10 cellular contexts compared by ENCODE assay signal in the genomic region with DNA sequence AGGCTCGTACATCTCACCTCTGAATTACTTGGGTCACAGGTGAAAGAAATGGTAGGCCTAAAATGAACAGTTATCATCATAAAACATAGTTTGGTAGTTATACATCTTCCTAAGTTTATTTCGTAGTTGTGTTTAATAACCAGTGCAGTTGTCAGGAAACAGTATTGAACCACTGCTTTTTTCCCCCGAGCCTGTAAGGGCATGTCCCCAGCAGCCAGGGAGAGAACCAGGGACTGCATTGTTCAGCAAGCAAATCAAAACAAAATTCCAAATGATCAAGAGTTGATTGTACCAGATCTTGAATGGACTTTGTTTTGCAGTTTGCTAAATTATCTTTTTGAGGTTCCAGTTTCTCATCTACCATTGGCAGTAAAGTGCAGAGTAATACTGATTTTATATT. TPM values are rescaled to one million over a fixed set of nuclear protein-coding genes. Genes with fewer than 3 reads are reported as not detected.
DNase-seq lines count a peak whose midpoint lies in the region; ATAC-seq lines count a peak whose summit lies in the region.
"Had no signal": no experiment of that assay in that cellular context is flagged by ENCODE, and none has a peak within 500 bp of the region (broad histone marks: within the 10 kb centered on the region; RNA-seq: fewer than 3 reads in every experiment).

No MANE protein-coding gene starts in this region.

- H3K79me1 ChIP-seq in mesendoderm (ENCODE audit: low read length): no peaks in the 10 kb centered on the region

- H3K23ac ChIP-seq in mesendoderm (ENCODE audit: low read length): no peak overlapping the region

- no peak overlapping the region for H2BK5ac ChIP-seq in mesendoderm (ENCODE audit: low read length)

- H2BK15ac ChIP-seq in mesendoderm (replicated peaks; ENCODE audit: low read depth): no peak overlapping the region

- WGBS in mesendoderm (ENCODE audit: extremely low coverage, insufficient coverage, low lambda C conversion rate): no CpG with 5 or more reads among the region's 3 CpGs

- H3K4me2 ChIP-seq in mesendoderm (ENCODE audit: low read length): no peak overlapping the region

- no peak overlapping the region for H4K5ac ChIP-seq in mesendoderm (ENCODE audit: low read length)

- peak overlapping the region; percentile 89 for H3K4me3 ChIP-seq in ACC112 (ENCODE audit: low read depth, low read length)
- H3K4me3 ChIP-seq in HUES6 (ENCODE audit: low read depth, low read length): peak overlapping the region; percentile 16; the same call in 1 of the 2 replicates
- peak overlapping the region; percentile 91 for H3K4me3 ChIP-seq in adipocyte (ENCODE audit: low read length)
- H3K4me3 ChIP-seq in mesendoderm (ENCODE audit: low read length): no peak overlapping the region

- H3K9me3 ChIP-seq in HUES6 (ENCODE audit: control insufficient read depth, insufficient read depth, low read depth, low read length) (no peaks in the 10 kb centered on the region), adipocyte (ENCODE audit: control insufficient read depth, low read length) (no peaks in the 10 kb centered on the region)

- peak overlapping the region; percentile 12 for H3K9ac ChIP-seq in HUES6 (ENCODE audit: low read length)
- peak overlapping the region; percentile 99 for H3K9ac ChIP-seq in adipocyte (ENCODE audit: low read length)
- peak overlapping the region; percentile 15 for H3K9ac ChIP-seq in mesendoderm (ENCODE audit: low read length)

- ATAC-seq in HG03108 (IDR thresholded peaks at IDR 0.05; ENCODE audit: unreplicated experiment): no peak
- ATAC-seq in GM21360 (IDR thresholded peaks at IDR 0.05; ENCODE audit: unreplicated experiment): no peak
- no peak for ATAC-seq in HG03469 (IDR thresholded peaks at IDR 0.05; ENCODE audit: unreplicated experiment)

- H3K36me3 ChIP-seq in ACC112 (ENCODE audit: insufficient read depth, low read length): peaks cover 26% of the 10 kb centered on the region
- peaks cover 45% of the 10 kb centered on the region for H3K36me3 ChIP-seq in HUES6 (ENCODE audit: control insufficient read depth, insufficient read depth, low read length)
- peaks cover 18% of the 10 kb centered on the region for H3K36me3 ChIP-seq in adipocyte (ENCODE audit: control insufficient read depth, insufficient read depth, low read length, severe bottlenecking)
- H3K36me3 ChIP-seq in mesendoderm (ENCODE audit: control insufficient read depth, insufficient read depth, low read length): peaks cover 1% of the 10 kb centered on the region

- no peak overlapping the region for H2AFZ ChIP-seq in ACC112 (ENCODE audit: low read length, unreplicated experiment)

- no peak overlapping the region for H3K56ac ChIP-seq in mesendoderm (ENCODE audit: low read length)

- no peak overlapping the region for H3K18ac ChIP-seq in mesendoderm (ENCODE audit: low read length)

- no peak overlapping the region for H4K8ac ChIP-seq in mesendoderm (ENCODE audit: low read depth, low read length)

- H3K4me1 ChIP-seq in ACC112 (ENCODE audit: control insufficient read depth, insufficient read depth, low read length, unreplicated experiment): peaks cover 51% of the 10 kb centered on the region
- H3K4me1 ChIP-seq in HUES6 (ENCODE audit: control insufficient read depth, insufficient read depth, low read length): peaks cover 29% of the 10 kb centered on the region
- peaks cover 69% of the 10 kb centered on the region for H3K4me1 ChIP-seq in adipocyte (ENCODE audit: control insufficient read depth, insufficient read depth, low read length)
- no peaks in the 10 kb centered on the region for H3K4me1 ChIP-seq in mesendoderm (ENCODE audit: control insufficient read depth, low read depth, low read length)

- H2AK5ac ChIP-seq in mesendoderm (ENCODE audit: low read length): no peak overlapping the region

- no peak overlapping the region for H3K4ac ChIP-seq in mesendoderm (ENCODE audit: low read depth, low read length)

- DNase-seq in adipocyte (ENCODE audit: low read depth): no peak
- no peak for DNase-seq in mesendoderm
- DNase-seq in GOT3 (lab: John Stamatoyannopoulos, UW): no peak
- DNase-seq: activated CD4-positive, alpha-beta T cell treated with anti-CD3 and anti-CD28 coated beads, Interleukin-2, amount 50 U/mL, for 1 hour; occipital lobe had no signal

- no peak overlapping the region for H2BK120ac ChIP-seq in mesendoderm (ENCODE audit: low read depth, low read length)

- H3K27ac ChIP-seq in ACC112 (ENCODE audit: low read depth, low read length) (no peak overlapping the region), HUES6 (ENCODE audit: low read depth, low read length) (no peak overlapping the region), mesendoderm (ENCODE audit: low read depth, low read length) (no peak overlapping the region)

- no peaks in the 10 kb centered on the region for H3K27me3 ChIP-seq in ACC112 (ENCODE audit: insufficient read depth, low read length)
- no peaks in the 10 kb centered on the region for H3K27me3 ChIP-seq in HUES6 (ENCODE audit: control insufficient read depth, insufficient read depth, low read length)
- H3K27me3 ChIP-seq in adipocyte (replicated peaks; ENCODE audit: control insufficient read depth, insufficient read depth, low read length): no peaks in the 10 kb centered on the region
- H3K27me3 ChIP-seq in mesendoderm (ENCODE audit: insufficient read depth, low read length, poor library complexity): no peaks in the 10 kb centered on the region

- H3K79me2 ChIP-seq in ACC112 (ENCODE audit: control insufficient read depth, insufficient read depth, low read length, unreplicated experiment) (peaks cover 81% of the 10 kb centered on the region), mesendoderm (ENCODE audit: control insufficient read depth, insufficient read depth, low read length) (peaks cover 73% of the 10 kb centered on the region)

RNA-seq across cellular contexts. Expression of gene EIF4H, which starts 2.4 kb away (rescaled TPM):
- polyA plus RNA-seq in mesendoderm (2013, experiment 1 of 2): 274 TPM
- polyA plus RNA-seq in mesendoderm (2013, experiment 2 of 2): 271 TPM

RNA-seq across cellular contexts. Expression of gene LAT2, which starts 33.3 kb away (rescaled TPM):
- 0.42 TPM for polyA plus RNA-seq in mesendoderm (2013, experiment 1 of 2)
- polyA plus RNA-seq in mesendoderm (2013, experiment 2 of 2): 0.41 TPM

Comparison
In these comparisons a context has a peak if more than half of its experiments do, and no peak if none do; other contexts are left out.
1. H3K9ac ChIP-seq: peak in every context shown above with its lines; median percentile 99 in adipocyte; 15 in mesendoderm; 12 in HUES6.